Comparison of ENCODE assay signal across 17 cellular contexts in genomic region chr14:104573930-104574329, GRCh38. TPM values are rescaled to one million over a fixed set of nuclear protein-coding genes. Genes with fewer than 3 reads are reported as not detected.
"Had no signal": no experiment of that assay in that cellular context is flagged by ENCODE, and none has a peak within 500 bp of the region (broad histone marks: within the 10 kb centered on the region; RNA-seq: fewer than 3 reads in every experiment).

No MANE protein-coding gene starts in this region.

- DNase-seq: activated CD4-positive, alpha-beta T cell treated with anti-CD3 and anti-CD28 coated beads for 4 hours; activated CD8-positive, alpha-beta T cell treated with anti-CD3 and anti-CD28 coated beads for 36 hours; activated naive CD4-positive, alpha-beta T cell treated with anti-CD3 and anti-CD28 coated beads for 36 hours; effector memory CD8-positive, alpha-beta T cell; pancreas; spleen; stimulated activated CD4-positive, alpha-beta T cell treated with anti-CD3 and anti-CD28 coated beads, Interleukin-1b, Interleukin-23, amount 100 ng/mL, for 48 hours; stimulated activated naive B cell treated with anti-CD40 and anti-IgM and Interleukin-4, amounts not matched to agents 10 μg/mL and 1 μg/mL and 100 μg/mL, for 72 hours; T1000; upper lobe of right lung had no signal

- H3K4me3 Mint-ChIP-seq: activated CD8-positive, alpha-beta T cell treated with anti-CD3 and anti-CD28 coated beads for 36 hours; activated naive CD4-positive, alpha-beta T cell treated with anti-CD3 and anti-CD28 coated beads for 36 hours; activated T-helper 17 cell treated with anti-CD3 and anti-CD28 coated beads, Interleukin-2, amount 50 U/mL, for 72 hours; central memory CD8-positive, alpha-beta T cell; effector memory CD8-positive, alpha-beta T cell; stimulated activated naive B cell treated with anti-CD40 and anti-IgM and Interleukin-4, amounts not matched to agents 10 μg/mL and 1 μg/mL and 100 μg/mL, for 72 hours had no signal

- H3K36me3 Mint-ChIP-seq: stimulated activated naive B cell treated with anti-CD40 and anti-IgM and Interleukin-4, amounts not matched to agents 10 μg/mL and 1 μg/mL and 100 μg/mL, for 72 hours had no signal

- H3K27ac ChIP-seq: pancreas, spleen, upper lobe of right lung, VCaP had no signal

- H3K4me1 Mint-ChIP-seq: activated T-helper 17 cell treated with anti-CD3 and anti-CD28 coated beads, Interleukin-2, amount 50 U/mL, for 72 hours; central memory CD8-positive, alpha-beta T cell; stimulated activated naive B cell treated with anti-CD40 and anti-IgM and Interleukin-4, amounts not matched to agents 10 μg/mL and 1 μg/mL and 100 μg/mL, for 72 hours had no signal

- H3K36me3 ChIP-seq: pancreas, spleen, upper lobe of right lung had no signal

- ATAC-seq: activated CD8-positive, alpha-beta T cell treated with anti-CD3 and anti-CD28 coated beads for 36 hours; activated T-helper 17 cell treated with anti-CD3 and anti-CD28 coated beads, Interleukin-2, amount 50 U/mL, for 72 hours; effector memory CD8-positive, alpha-beta T cell; pancreas; stimulated activated naive B cell treated with anti-CD40 and anti-IgM and Interleukin-4, amounts not matched to agents 10 μg/mL and 1 μg/mL and 100 μg/mL, for 72 hours; upper lobe of right lung had no signal

- H3K27me3 Mint-ChIP-seq: activated CD8-positive, alpha-beta T cell treated with anti-CD3 and anti-CD28 coated beads for 36 hours; activated T-helper 17 cell treated with anti-CD3 and anti-CD28 coated beads, Interleukin-2, amount 50 U/mL, for 72 hours; central memory CD8-positive, alpha-beta T cell had no signal

- H3K9me3 Mint-ChIP-seq: activated CD8-positive, alpha-beta T cell treated with anti-CD3 and anti-CD28 coated beads for 36 hours; activated naive CD4-positive, alpha-beta T cell treated with anti-CD3 and anti-CD28 coated beads for 36 hours; activated T-helper 17 cell treated with anti-CD3 and anti-CD28 coated beads, Interleukin-2, amount 50 U/mL, for 72 hours; central memory CD8-positive, alpha-beta T cell; effector memory CD8-positive, alpha-beta T cell; stimulated activated naive B cell treated with anti-CD40 and anti-IgM and Interleukin-4, amounts not matched to agents 10 μg/mL and 1 μg/mL and 100 μg/mL, for 72 hours had no signal

- H3K4me3 ChIP-seq: pancreas, spleen, upper lobe of right lung had no signal

- H3K9me3 ChIP-seq: pancreas, spleen, upper lobe of right lung had no signal

- H3K27me3 ChIP-seq: pancreas had no signal

- H3K4me1 ChIP-seq: pancreas, spleen, upper lobe of right lung had no signal

- H3K27ac Mint-ChIP-seq: activated CD8-positive, alpha-beta T cell treated with anti-CD3 and anti-CD28 coated beads for 36 hours; activated naive CD4-positive, alpha-beta T cell treated with anti-CD3 and anti-CD28 coated beads for 36 hours; activated T-helper 17 cell treated with anti-CD3 and anti-CD28 coated beads, Interleukin-2, amount 50 U/mL, for 72 hours; effector memory CD8-positive, alpha-beta T cell; stimulated activated naive B cell treated with anti-CD40 and anti-IgM and Interleukin-4, amounts not matched to agents 10 μg/mL and 1 μg/mL and 100 μg/mL, for 72 hours had no signal

RNA-seq across cellular contexts. Expression of gene C14orf180, which starts 5.6 kb away (rescaled TPM):
- total RNA-seq: activated CD8-positive, alpha-beta T cell treated with anti-CD3 and anti-CD28 coated beads for 36 hours; activated naive CD4-positive, alpha-beta T cell treated with anti-CD3 and anti-CD28 coated beads for 36 hours; activated T-helper 17 cell treated with anti-CD3 and anti-CD28 coated beads, Interleukin-2, amount 50 U/mL, for 72 hours; epithelial cell of proximal tubule; renal cortical epithelial cell; SK-MEL-5 had no signal
- polyA plus RNA-seq: neural cell had no signal

RNA-seq across cellular contexts. Expression of gene TMEM179, which starts 30.6 kb away (rescaled TPM):
- total RNA-seq: activated CD8-positive, alpha-beta T cell treated with anti-CD3 and anti-CD28 coated beads for 36 hours; epithelial cell of proximal tubule; renal cortical epithelial cell; spleen; upper lobe of right lung had no signal
